16 cellular contexts compared by ENCODE assay signal in genomic region chr18:49381267-49381865, GRCh38.
A peak's percentile ranks its signal among the peaks of the same experiment; 100 is the strongest.
DNase-seq lines count a peak whose midpoint lies in the region; ATAC-seq and TF ChIP-seq lines count a peak whose summit lies in the region.
"Had no signal": no experiment of that assay in that cellular context is flagged by ENCODE, and none has a peak within 500 bp of the region (broad histone marks: within the 10 kb centered on the region; RNA-seq: fewer than 3 reads in every experiment).

No MANE protein-coding gene starts in this region.

- intact Hi-C loops in heart left ventricle (cut with DNase I) (no loop called here), cardiac septum (cut with DNase I) (no loop called here), left lung (cut with DNase I) (no loop called here)

- no peak overlapping the region for H3K27ac Mint-ChIP-seq in H9
- H3K27ac Mint-ChIP-seq: B cell; CD8-positive, alpha-beta T cell; HFFc6 had no signal

- H3K9me3 Mint-ChIP-seq in H9, result peaks cover 0 to 8% of the 10 kb centered on the region in 2 experiments; a peak in 3 of 5 replicates

- H3K56ac ChIP-seq in H9 (ENCODE audit: insufficient read length, low read depth, low read length), result no peak overlapping the region

- peak; percentile 26 to 69 (median 52) for ATAC-seq in heart left ventricle
- peak; percentile 39 for ATAC-seq in left lung
- ATAC-seq: CD8-positive, alpha-beta T cell; HCT116 had no signal

- H4K5ac ChIP-seq in H9 (ENCODE audit: insufficient read length, low read depth, low read length), result no peak overlapping the region

- no peaks in the 10 kb centered on the region for H4K20me1 ChIP-seq in H9 (ENCODE audit: control insufficient read depth, insufficient read depth, insufficient read length)

- H3K4ac ChIP-seq in H9 (ENCODE audit: low read depth, low read length), result no peak overlapping the region

- H2BK120ac ChIP-seq in H9 (ENCODE audit: low read depth, low read length, poor library complexity, severe bottlenecking), result no peak overlapping the region

- H3K79me1 ChIP-seq in H9 (ENCODE audit: insufficient read depth, low read depth, low read length, poor library complexity, severe bottlenecking), result no peaks in the 10 kb centered on the region

- DNase-seq in heart left ventricle, result peak in 1 of 5 donors; percentile 33
- DNase-seq in cardiac septum (ENCODE audit: low spot score), result no peak
- no peak for DNase-seq in H9
- DNase-seq in left lung, result no peak
- no peak for DNase-seq in hypothalamus (lab: John Stamatoyannopoulos, UW)
- DNase-seq in NCI-H1105 treated with DMSO at 0.1 percent for 48 hours (lab: John Stamatoyannopoulos, UW), result no peak
- DNase-seq in NOMO-1 treated with DMSO at 0.1 percent for 48 hours (lab: John Stamatoyannopoulos, UW; ENCODE audit: unreplicated experiment), result no peak
- DNase-seq: Calu3; CD8-positive, alpha-beta T cell; DMS79 treated with DMSO at 0.1 percent for 48 hours; GF-D8; HFFc6; IMR-90 had no signal

- H3K4me3 Mint-ChIP-seq in H9, result no peak overlapping the region
- H3K4me3 Mint-ChIP-seq: B cell; CD8-positive, alpha-beta T cell; HFFc6 had no signal

- peaks cover 5 to 11% (median 10%) of the 10 kb centered on the region in 3 experiments for H3K36me3 Mint-ChIP-seq in H9 (ENCODE audit: insufficient read depth in 1 of 3, low read depth in 3 of 3)

- peaks cover 0 to 10% (median 0%) of the 10 kb centered on the region in 12 donors for H3K4me1 ChIP-seq in heart left ventricle
- peaks cover 5% of the 10 kb centered on the region; the same call in 1 of the 2 replicates for H3K4me1 ChIP-seq in H9 (ENCODE audit: insufficient read depth, low read length)
- no peaks in the 10 kb centered on the region for H3K4me1 ChIP-seq in left lung

- H3K23ac ChIP-seq in H9 (ENCODE audit: insufficient read length, low read depth, low read length), result no peak overlapping the region

- peak overlapping the region; percentile 17 for H3K4me2 ChIP-seq in H9 (ENCODE audit: insufficient read depth, insufficient read length, low read length)
- H3K4me2 ChIP-seq: BLaER1 treated with 17β-estradiol and CSF1 and Interleukin-3, amounts not matched to agents 10 nM and 100 nM had no signal

- H3K79me2 ChIP-seq in H9 (ENCODE audit: insufficient read depth, low read length), result no peaks in the 10 kb centered on the region

- no peak overlapping the region for H3T11ph ChIP-seq in H9 (ENCODE audit: low read length)

- H3K4me3 ChIP-seq in heart left ventricle (no peak overlapping the region), left lung (no peak overlapping the region)
- H3K4me3 ChIP-seq: BLaER1 treated with 17β-estradiol and CSF1 and Interleukin-3, amounts not matched to agents 10 nM and 100 nM had no signal

- H3K27ac ChIP-seq in heart left ventricle (no peak overlapping the region), H9 (ENCODE audit: insufficient read length, low read depth, low read length) (no peak overlapping the region), left lung (no peak overlapping the region)
- H3K27ac ChIP-seq: BLaER1 treated with 17β-estradiol and CSF1 and Interleukin-3, amounts not matched to agents 10 nM and 100 nM had no signal

- H3K27me3 ChIP-seq in heart left ventricle, result no peaks in the 10 kb centered on the region
- no peaks in the 10 kb centered on the region for H3K27me3 ChIP-seq in H9 (ENCODE audit: insufficient read depth, low read length)
- H3K27me3 ChIP-seq in left lung, result no peaks in the 10 kb centered on the region
- H3K27me3 ChIP-seq: BLaER1 treated with 17β-estradiol and CSF1 and Interleukin-3, amounts not matched to agents 10 nM and 100 nM had no signal

- no peak overlapping the region for H3K9ac ChIP-seq in H9 (ENCODE audit: extremely low read depth, insufficient read length, low read length)
- H3K9ac ChIP-seq: BLaER1 treated with 17β-estradiol and CSF1 and Interleukin-3, amounts not matched to agents 10 nM and 100 nM had no signal

- no peak for TF ChIP-seq POLR2A in heart left ventricle (IDR thresholded peaks at IDR 0.05)

- peaks cover 20 to 23% of the 10 kb centered on the region in 2 experiments for H3K4me1 Mint-ChIP-seq in H9
- H3K4me1 Mint-ChIP-seq: B cell had no signal

- H4K91ac ChIP-seq in H9 (ENCODE audit: insufficient read length, low read depth, low read length), result no peak overlapping the region

- no peaks in the 10 kb centered on the region for H3K23me2 ChIP-seq in H9 (ENCODE audit: insufficient read length, low read depth, low read length, poor library complexity, severe bottlenecking)

- no peak overlapping the region for H2BK12ac ChIP-seq in H9 (ENCODE audit: insufficient read length, low read depth, low read length)

- H3K14ac ChIP-seq in H9 (ENCODE audit: insufficient read depth, low read length), result no peak overlapping the region

- H3K27me3 Mint-ChIP-seq in H9 (ENCODE audit: low read depth), result no peaks in the 10 kb centered on the region
- H3K27me3 Mint-ChIP-seq: B cell had no signal

- H2BK15ac ChIP-seq in H9 (ENCODE audit: low read depth, low read length), result no peak overlapping the region

- WGBS in heart left ventricle, 4 donors, result 64 to 73% (median 68%) methylated on average over 4 of the region's 4 CpGs
- no CpG with 5 or more reads among the region's 4 CpGs for WGBS in H9 (ENCODE audit: extremely low coverage, insufficient read length, low lambda C conversion rate)

- no peak overlapping the region for H2AK5ac ChIP-seq in H9 (ENCODE audit: insufficient read length, low read length)

- H2BK20ac ChIP-seq in H9 (ENCODE audit: low read depth, low read length, poor library complexity, severe bottlenecking), result no peak overlapping the region

- peaks cover 0 to 15% (median 6%) of the 10 kb centered on the region in 12 donors for H3K9me3 ChIP-seq in heart left ventricle
- no peaks in the 10 kb centered on the region for H3K9me3 ChIP-seq in H9 (ENCODE audit: control insufficient read depth, low read depth, low read length)
- peaks cover 0 to 12% of the 10 kb centered on the region in 2 donors for H3K9me3 ChIP-seq in left lung

- H3K18ac ChIP-seq in H9 (ENCODE audit: insufficient read length, low read depth, low read length), result no peak overlapping the region

- no peak overlapping the region for H4K8ac ChIP-seq in H9 (replicated peaks; ENCODE audit: insufficient read length, low read depth, low read length)

- peaks cover 0 to 20% (median 8%) of the 10 kb centered on the region in 9 donors for H3K36me3 ChIP-seq in heart left ventricle
- peaks cover 0 to 10% of the 10 kb centered on the region in 2 donors for H3K36me3 ChIP-seq in left lung

- no peak overlapping the region for H2BK5ac ChIP-seq in H9 (ENCODE audit: insufficient read length, low read length)

- H2AFZ ChIP-seq in H9 (ENCODE audit: low read length), result no peak overlapping the region

- TF ChIP-seq CTCF in heart left ventricle (IDR thresholded peaks at IDR 0.05) (no peak), H9 (conservative IDR thresholded peaks at IDR 0.05) (no peak), left lung (IDR thresholded peaks at IDR 0.05) (no peak)
